In the genomic region with DNA sequence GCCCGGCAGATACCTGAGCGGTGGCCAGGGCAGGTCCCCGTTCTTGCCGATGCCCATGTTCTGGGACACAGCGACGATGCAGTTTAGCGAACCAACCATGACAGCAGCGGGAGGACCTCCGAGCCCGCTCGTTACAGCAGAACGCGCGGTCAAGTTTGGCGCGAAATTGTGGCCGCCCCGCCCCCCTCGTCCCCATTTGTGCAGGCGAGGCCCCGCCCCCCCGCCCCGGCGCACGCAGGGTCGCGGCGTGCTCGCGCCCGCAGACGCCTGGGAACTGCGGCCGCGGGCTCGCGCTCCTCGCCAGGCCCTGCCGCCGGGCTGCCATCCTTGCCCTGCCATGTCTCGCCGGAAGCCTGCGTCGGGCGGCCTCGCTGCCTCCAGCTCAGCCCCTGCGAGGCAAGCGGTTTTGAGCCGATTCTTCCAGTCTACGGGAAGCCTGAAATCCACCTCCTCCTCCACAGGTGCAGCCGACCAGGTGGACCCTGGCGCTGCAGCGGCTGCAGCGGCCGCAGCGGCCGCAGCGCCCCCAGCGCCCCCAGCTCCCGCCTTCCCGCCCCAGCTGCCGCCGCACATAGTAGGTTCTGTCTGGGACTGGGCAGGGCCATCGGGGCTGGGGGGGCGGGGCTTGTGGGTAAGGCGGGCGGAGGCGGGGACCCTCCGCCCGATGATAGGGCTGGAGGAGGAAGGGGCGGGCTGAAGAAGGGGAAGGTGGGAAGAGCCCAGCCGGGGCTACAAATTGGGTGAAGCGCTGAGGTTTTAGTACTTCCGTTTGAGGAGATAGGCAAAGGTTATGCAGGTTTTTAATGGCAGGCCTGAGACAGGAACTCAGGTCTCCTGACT, we compare ENCODE assay signal across 1 cellular context.
TF ChIP-seq lines count a peak whose summit lies in the region.

A gene (minus strand): TSS at position 593 of the 840 bp plus-strand sequence. CDS start 494 bp downstream, at position 99.
A gene (plus strand): TSS at position 262 of the 840 bp plus-strand sequence. CDS start 76 bp downstream, at position 338.

TF ChIP-seq in HepG2, 621 proteins besides CTCF, POLR2A, EP300 and RAD21 (continued from another document and continues in another):
- TF ChIP-seq, protein P1, sequence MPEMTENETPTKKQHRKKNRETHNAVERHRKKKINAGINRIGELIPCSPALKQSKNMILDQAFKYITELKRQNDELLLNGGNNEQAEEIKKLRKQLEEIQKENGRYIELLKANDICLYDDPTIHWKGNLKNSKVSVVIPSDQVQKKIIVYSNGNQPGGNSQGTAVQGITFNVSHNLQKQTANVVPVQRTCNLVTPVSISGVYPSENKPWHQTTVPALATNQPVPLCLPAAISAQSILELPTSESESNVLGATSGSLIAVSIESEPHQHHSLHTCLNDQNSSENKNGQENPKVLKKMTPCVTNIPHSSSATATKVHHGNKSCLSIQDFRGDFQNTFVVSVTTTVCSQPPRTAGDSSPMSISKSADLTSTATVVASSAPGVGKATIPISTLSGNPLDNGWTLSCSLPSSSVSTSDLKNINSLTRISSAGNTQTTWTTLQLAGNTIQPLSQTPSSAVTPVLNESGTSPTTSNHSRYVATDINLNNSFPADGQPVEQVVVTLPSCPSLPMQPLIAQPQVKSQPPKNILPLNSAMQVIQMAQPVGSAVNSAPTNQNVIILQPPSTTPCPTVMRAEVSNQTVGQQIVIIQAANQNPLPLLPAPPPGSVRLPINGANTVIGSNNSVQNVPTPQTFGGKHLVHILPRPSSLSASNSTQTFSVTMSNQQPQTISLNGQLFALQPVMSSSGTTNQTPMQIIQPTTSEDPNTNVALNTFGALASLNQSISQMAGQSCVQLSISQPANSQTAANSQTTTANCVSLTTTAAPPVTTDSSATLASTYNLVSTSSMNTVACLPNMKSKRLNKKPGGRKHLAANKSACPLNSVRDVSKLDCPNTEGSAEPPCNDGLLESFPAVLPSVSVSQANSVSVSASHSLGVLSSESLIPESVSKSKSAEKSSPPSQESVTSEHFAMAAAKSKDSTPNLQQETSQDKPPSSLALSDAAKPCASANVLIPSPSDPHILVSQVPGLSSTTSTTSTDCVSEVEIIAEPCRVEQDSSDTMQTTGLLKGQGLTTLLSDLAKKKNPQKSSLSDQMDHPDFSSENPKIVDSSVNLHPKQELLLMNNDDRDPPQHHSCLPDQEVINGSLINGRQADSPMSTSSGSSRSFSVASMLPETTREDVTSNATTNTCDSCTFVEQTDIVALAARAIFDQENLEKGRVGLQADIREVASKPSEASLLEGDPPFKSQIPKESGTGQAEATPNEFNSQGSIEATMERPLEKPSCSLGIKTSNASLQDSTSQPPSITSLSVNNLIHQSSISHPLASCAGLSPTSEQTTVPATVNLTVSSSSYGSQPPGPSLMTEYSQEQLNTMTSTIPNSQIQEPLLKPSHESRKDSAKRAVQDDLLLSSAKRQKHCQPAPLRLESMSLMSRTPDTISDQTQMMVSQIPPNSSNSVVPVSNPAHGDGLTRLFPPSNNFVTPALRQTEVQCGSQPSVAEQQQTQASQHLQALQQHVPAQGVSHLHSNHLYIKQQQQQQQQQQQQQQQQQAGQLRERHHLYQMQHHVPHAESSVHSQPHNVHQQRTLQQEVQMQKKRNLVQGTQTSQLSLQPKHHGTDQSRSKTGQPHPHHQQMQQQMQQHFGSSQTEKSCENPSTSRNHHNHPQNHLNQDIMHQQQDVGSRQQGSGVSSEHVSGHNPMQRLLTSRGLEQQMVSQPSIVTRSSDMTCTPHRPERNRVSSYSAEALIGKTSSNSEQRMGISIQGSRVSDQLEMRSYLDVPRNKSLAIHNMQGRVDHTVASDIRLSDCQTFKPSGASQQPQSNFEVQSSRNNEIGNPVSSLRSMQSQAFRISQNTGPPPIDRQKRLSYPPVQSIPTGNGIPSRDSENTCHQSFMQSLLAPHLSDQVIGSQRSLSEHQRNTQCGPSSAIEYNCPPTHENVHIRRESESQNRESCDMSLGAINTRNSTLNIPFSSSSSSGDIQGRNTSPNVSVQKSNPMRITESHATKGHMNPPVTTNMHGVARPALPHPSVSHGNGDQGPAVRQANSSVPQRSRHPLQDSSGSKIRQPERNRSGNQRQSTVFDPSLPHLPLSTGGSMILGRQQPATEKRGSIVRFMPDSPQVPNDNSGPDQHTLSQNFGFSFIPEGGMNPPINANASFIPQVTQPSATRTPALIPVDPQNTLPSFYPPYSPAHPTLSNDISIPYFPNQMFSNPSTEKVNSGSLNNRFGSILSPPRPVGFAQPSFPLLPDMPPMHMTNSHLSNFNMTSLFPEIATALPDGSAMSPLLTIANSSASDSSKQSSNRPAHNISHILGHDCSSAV (CRISPR knock-in tag; IDR thresholded peaks at IDR 0.05; ENCODE audit: borderline replicate concordance): no peak
- TF ChIP-seq ZSCAN30 (CRISPR knock-in tag; IDR thresholded peaks at IDR 0.05) (no peak), ZNF547 (CRISPR knock-in tag; IDR thresholded peaks at IDR 0.05) (no peak), ZNF207 (IDR thresholded peaks at IDR 0.05; ENCODE audit: borderline replicate concordance) (no peak), ZMYM3 (CRISPR knock-in tag; IDR thresholded peaks at IDR 0.05) (no peak), ZSCAN12 (CRISPR knock-in tag; IDR thresholded peaks at IDR 0.05) (no peak), TBP (CRISPR knock-in tag; IDR thresholded peaks at IDR 0.05) (no peak), STAT5B (CRISPR knock-in tag; IDR thresholded peaks at IDR 0.05) (no peak), CC2D1A (CRISPR knock-in tag; IDR thresholded peaks at IDR 0.05) (no peak), HOXA7 (CRISPR knock-in tag; IDR thresholded peaks at IDR 0.05) (no peak), ZBTB38 (CRISPR knock-in tag; IDR thresholded peaks at IDR 0.05) (no peak), ZNF329 (CRISPR knock-in tag; IDR thresholded peaks at IDR 0.05; ENCODE audit: low read depth) (peak; percentile 45; the same call in 1 of the 2 replicates), ZNF101 (CRISPR knock-in tag; IDR thresholded peaks at IDR 0.05; ENCODE audit: borderline replicate concordance, low read depth) (0 out of 2 replicates have a peak, but pooled peaks have one; percentile 43), MZF1 (CRISPR knock-in tag; IDR thresholded peaks at IDR 0.05; ENCODE audit: borderline replicate concordance) (no peak), ZNF10 (CRISPR knock-in tag; IDR thresholded peaks at IDR 0.05; ENCODE audit: borderline replicate concordance, low read depth) (no peak), ZNF563 (CRISPR knock-in tag; IDR thresholded peaks at IDR 0.05) (0 out of 2 replicates have a peak, but pooled peaks have one; percentile 45), FOXP1 (IDR thresholded peaks at IDR 0.05) (no peak), FOXP1 (CRISPR knock-in tag; IDR thresholded peaks at IDR 0.05) (no peak), ZNF34 (CRISPR knock-in tag; IDR thresholded peaks at IDR 0.05; ENCODE audit: borderline replicate concordance) (no peak; the same call in 1 of the 2 replicates), TOPORS (CRISPR knock-in tag; IDR thresholded peaks at IDR 0.05) (no peak), MBD4 (IDR thresholded peaks at IDR 0.05; ENCODE audit: borderline replicate concordance, low read length) (no peak), SP140L (CRISPR knock-in tag; IDR thresholded peaks at IDR 0.05; ENCODE audit: borderline replicate concordance) (no peak), ZFX (CRISPR knock-in tag; IDR thresholded peaks at IDR 0.05; ENCODE audit: low read depth) (peak; percentile 95), ZMYM4 (CRISPR knock-in tag; IDR thresholded peaks at IDR 0.05) (peak; percentile 85), CREB1 (IDR thresholded peaks at IDR 0.05) (no peak), CREB1 (CRISPR knock-in tag; IDR thresholded peaks at IDR 0.05) (0 out of 2 replicates have a peak, but pooled peaks have one; percentile 44)
- TF ChIP-seq, protein P2, sequence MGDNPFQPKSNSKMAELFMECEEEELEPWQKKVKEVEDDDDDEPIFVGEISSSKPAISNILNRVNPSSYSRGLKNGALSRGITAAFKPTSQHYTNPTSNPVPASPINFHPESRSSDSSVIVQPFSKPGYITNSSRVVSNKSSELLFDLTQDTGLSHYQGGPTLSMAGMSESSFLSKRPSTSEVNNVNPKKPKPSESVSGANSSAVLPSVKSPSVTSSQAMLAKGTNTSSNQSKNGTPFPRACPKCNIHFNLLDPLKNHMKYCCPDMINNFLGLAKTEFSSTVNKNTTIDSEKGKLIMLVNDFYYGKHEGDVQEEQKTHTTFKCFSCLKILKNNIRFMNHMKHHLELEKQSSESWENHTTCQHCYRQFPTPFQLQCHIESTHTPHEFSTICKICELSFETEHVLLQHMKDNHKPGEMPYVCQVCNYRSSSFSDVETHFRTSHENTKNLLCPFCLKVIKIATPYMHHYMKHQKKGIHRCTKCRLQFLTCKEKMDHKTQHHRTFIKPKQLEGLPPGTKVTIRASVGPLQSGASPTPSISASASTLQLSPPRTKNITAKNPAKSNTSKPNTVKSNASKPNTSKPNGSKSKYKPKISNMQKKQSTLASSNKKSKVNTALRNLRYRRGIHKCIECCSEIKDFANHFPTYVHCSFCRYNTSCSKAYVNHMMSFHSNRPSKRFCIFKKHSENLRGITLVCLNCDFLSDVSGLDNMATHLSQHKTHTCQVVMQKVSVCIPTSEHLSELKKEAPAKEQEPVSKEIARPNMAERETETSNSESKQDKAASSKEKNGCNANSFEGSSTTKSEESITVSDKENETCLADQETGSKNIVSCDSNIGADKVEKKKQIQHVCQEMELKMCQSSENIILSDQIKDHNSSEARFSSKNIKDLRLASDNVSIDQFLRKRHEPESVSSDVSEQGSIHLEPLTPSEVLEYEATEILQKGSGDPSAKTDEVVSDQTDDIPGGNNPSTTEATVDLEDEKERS (CRISPR knock-in tag; IDR thresholded peaks at IDR 0.05): no peak
- TF ChIP-seq, protein P3, sequence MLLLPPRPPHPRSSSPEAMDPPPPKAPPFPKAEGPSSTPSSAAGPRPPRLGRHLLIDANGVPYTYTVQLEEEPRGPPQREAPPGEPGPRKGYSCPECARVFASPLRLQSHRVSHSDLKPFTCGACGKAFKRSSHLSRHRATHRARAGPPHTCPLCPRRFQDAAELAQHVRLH (CRISPR knock-in tag; IDR thresholded peaks at IDR 0.05; ENCODE audit: borderline replicate concordance, low read depth): peak; percentile 66; the same call in 1 of the 2 replicates
- TF ChIP-seq, protein P4, sequence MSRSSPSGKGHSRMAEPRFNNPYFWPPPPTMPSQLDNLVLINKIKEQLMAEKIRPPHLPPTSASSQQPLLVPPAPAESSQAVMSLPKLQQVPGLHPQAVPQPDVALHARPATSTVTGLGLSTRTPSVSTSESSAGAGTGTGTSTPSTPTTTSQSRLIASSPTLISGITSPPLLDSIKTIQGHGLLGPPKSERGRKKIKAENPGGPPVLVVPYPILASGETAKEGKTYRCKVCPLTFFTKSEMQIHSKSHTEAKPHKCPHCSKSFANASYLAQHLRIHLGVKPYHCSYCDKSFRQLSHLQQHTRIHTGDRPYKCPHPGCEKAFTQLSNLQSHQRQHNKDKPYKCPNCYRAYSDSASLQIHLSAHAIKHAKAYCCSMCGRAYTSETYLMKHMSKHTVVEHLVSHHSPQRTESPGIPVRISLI (CRISPR knock-in tag; IDR thresholded peaks at IDR 0.05; ENCODE audit: borderline replicate concordance): peak; percentile 41; the same call in 1 of the 2 replicates
- TF ChIP-seq, protein P5, sequence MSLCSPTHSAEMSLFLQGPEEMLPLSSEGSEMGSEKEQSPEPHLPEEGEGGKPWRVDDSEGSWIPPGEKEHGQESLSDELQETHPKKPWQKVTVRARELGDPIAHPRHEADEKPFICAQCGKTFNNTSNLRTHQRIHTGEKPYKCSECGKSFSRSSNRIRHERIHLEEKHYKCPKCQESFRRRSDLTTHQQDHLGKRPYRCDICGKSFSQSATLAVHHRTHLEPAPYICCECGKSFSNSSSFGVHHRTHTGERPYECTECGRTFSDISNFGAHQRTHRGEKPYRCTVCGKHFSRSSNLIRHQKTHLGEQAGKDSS (CRISPR knock-in tag; IDR thresholded peaks at IDR 0.05; ENCODE audit: borderline replicate concordance, low read depth): peak; percentile 71; the same call in 1 of the 2 replicates
- TF ChIP-seq, protein P6, sequence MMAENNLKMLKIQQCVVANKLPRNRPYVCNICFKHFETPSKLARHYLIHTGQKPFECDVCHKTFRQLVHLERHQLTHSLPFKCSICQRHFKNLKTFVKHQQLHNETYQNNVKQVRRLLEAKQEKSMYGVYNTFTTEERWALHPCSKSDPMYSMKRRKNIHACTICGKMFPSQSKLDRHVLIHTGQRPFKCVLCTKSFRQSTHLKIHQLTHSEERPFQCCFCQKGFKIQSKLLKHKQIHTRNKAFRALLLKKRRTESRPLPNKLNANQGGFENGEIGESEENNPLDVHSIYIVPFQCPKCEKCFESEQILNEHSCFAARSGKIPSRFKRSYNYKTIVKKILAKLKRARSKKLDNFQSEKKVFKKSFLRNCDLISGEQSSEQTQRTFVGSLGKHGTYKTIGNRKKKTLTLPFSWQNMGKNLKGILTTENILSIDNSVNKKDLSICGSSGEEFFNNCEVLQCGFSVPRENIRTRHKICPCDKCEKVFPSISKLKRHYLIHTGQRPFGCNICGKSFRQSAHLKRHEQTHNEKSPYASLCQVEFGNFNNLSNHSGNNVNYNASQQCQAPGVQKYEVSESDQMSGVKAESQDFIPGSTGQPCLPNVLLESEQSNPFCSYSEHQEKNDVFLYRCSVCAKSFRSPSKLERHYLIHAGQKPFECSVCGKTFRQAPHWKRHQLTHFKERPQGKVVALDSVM (CRISPR knock-in tag; IDR thresholded peaks at IDR 0.05): peak; percentile 41; the same call in 1 of the 2 replicates
- TF ChIP-seq, protein P7, sequence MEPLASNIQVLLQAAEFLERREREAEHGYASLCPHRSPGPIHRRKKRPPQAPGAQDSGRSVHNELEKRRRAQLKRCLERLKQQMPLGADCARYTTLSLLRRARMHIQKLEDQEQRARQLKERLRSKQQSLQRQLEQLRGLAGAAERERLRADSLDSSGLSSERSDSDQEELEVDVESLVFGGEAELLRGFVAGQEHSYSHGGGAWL (CRISPR knock-in tag; IDR thresholded peaks at IDR 0.05): 0 out of 2 replicates have a peak, but pooled peaks have one; percentile 46
- TF ChIP-seq, protein P8, sequence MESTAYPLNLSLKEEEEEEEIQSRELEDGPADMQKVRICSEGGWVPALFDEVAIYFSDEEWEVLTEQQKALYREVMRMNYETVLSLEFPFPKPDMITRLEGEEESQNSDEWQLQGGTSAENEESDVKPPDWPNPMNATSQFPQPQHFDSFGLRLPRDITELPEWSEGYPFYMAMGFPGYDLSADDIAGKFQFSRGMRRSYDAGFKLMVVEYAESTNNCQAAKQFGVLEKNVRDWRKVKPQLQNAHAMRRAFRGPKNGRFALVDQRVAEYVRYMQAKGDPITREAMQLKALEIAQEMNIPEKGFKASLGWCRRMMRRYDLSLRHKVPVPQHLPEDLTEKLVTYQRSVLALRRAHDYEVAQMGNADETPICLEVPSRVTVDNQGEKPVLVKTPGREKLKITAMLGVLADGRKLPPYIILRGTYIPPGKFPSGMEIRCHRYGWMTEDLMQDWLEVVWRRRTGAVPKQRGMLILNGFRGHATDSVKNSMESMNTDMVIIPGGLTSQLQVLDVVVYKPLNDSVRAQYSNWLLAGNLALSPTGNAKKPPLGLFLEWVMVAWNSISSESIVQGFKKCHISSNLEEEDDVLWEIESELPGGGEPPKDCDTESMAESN (CRISPR knock-in tag; conservative IDR thresholded peaks at IDR 0.05): peak; percentile 84
- TF ChIP-seq, protein P9, sequence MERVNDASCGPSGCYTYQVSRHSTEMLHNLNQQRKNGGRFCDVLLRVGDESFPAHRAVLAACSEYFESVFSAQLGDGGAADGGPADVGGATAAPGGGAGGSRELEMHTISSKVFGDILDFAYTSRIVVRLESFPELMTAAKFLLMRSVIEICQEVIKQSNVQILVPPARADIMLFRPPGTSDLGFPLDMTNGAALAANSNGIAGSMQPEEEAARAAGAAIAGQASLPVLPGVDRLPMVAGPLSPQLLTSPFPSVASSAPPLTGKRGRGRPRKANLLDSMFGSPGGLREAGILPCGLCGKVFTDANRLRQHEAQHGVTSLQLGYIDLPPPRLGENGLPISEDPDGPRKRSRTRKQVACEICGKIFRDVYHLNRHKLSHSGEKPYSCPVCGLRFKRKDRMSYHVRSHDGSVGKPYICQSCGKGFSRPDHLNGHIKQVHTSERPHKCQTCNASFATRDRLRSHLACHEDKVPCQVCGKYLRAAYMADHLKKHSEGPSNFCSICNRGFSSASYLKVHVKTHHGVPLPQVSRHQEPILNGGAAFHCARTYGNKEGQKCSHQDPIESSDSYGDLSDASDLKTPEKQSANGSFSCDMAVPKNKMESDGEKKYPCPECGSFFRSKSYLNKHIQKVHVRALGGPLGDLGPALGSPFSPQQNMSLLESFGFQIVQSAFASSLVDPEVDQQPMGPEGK (CRISPR knock-in tag; IDR thresholded peaks at IDR 0.05): peak; percentile 39; the same call in 1 of the 2 replicates
